13 cellular contexts compared by ENCODE assay signal in the genomic region with DNA sequence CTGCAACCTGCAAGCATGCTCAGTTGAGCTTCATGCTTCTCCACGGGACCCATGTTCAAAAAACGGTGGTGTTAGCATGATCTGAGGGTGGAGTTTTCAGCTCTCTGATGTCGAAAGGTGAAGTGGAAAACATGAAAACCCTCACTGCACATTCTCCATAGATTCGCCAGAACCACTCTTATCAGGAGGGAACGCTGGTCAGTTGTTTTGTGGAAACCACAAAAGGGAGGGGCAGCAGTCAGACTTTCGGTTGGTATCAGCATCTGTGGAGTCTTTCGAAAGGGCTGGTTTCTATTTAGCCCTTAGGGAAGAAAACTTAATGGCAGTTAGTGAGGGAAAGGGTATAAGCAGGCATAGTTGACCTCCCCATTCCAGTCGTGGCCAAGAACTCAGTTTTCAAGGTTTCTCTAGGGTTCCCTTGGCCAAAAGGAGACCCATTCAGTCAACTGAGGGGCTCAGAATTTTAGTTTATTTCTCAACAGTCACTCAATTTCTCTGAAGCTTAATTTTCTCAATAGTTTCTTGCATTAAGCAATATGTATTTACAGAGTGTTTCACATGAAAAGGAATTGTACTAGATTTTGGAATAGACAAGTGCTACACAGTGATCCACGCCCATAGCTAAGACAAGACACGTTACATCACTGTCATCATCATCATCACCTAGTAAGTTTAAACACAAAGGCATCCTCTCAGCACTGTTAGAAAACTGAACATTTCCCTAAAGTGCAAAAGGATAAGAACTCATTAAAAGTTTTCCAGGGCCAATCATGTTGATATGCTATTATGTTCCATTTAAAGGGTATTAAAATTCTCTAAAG. TPM values are rescaled to one million over a fixed set of nuclear protein-coding genes. Genes with fewer than 3 reads are reported as not detected.
DNase-seq lines count a peak whose midpoint lies in the region; ATAC-seq and TF ChIP-seq lines count a peak whose summit lies in the region.
"Had no signal": no experiment of that assay in that cellular context is flagged by ENCODE, and none has a peak within 500 bp of the region (broad histone marks: within the 10 kb centered on the region; RNA-seq: fewer than 3 reads in every experiment).

No MANE protein-coding gene starts in this region.

- TF ChIP-seq CTCF in GM13977 (IDR thresholded peaks at IDR 0.05; ENCODE audit: extremely low read depth, insufficient read depth, missing control alignments), result no peak

- DNase-seq in Daoy (ENCODE audit: low read depth), result peak; percentile 2
- DNase-seq in RPMI8226, result peak; percentile 55
- peak; percentile 62 for DNase-seq in islet precursor cell
- DNase-seq in amygdala (lab: John Stamatoyannopoulos, UW), result no peak
- no peak for DNase-seq in activated CD8-positive, alpha-beta memory T cell treated with anti-CD3 and anti-CD28 coated beads, Interleukin-2, amount 50 U/mL, for 4 hours
- DNase-seq in GM13977 (ENCODE audit: low spot score), result no peak
- DNase-seq: aorta, kidney glomerular epithelial cell, NCI-H510A, ovary had no signal

- ATAC-seq in HG02885 (IDR thresholded peaks at IDR 0.05; ENCODE audit: poor library complexity, unreplicated experiment), result peak; percentile 66
- no peak for ATAC-seq in GM21737 (IDR thresholded peaks at IDR 0.05; ENCODE audit: unreplicated experiment)
- ATAC-seq: esophagus mucosa had no signal

- in situ Hi-C loops in GM13977 (cut with MboI; ENCODE audit: low pct_unique_long_range_greater_than_20kb, low sequenced_read_pairs, unreplicated experiment), result loop anchor here (25.0 kb wide), 5 partner anchors 324 to 1399 kb away; partner anchors contain the start of gene TET2

RNA-seq across cellular contexts. Expression of gene PPA2, which starts 12.4 kb away (rescaled TPM):
- total RNA-seq in Daoy (2014; rRNA removed; shearing (Covaris generic)), result 57.0 and 87.3 TPM in 2 replicates

Comparison
In these comparisons a context has a peak if more than half of its experiments do, and no peak if none do; other contexts are left out.
1. DNase-seq: peak in Daoy (single experiment), RPMI8226 (single experiment) and islet precursor cell (single experiment); none in amygdala (0 of 56), activated CD8-positive, alpha-beta memory T cell treated with anti-CD3 and anti-CD28 coated beads, Interleukin-2, amount 50 U/mL, for 4 hours (single experiment) and GM13977 (single experiment).